Comparison of ENCODE assay signal across 1 cellular context in the genomic region with DNA sequence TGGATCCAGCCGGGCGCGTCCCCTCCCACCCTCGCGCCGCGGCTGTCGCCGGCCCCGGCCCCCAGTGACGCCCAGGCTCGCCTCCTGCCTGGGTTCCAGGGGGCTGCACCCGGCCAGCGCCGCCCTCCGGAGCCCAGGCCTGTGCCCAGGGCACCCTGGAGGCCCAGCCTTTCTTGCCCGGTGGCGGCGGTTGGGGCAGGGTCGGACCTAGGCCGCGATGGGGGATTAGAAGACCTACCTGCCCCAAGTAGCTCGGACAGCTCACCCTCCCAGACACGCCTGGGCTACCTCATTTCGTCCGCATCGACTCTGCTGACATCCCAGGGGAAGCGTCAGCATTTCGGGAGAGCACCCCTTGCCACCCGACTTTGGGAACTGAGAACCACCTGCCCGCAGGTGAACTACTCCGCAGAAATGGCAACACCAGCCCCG.
TF ChIP-seq lines count a peak whose summit lies in the region.

No MANE protein-coding gene starts in this region.

TF ChIP-seq in IMR-90, 13 proteins besides CTCF, POLR2A, EP300 and RAD21 (continued from another document):
- TF ChIP-seq NFE2L2 (IDR thresholded peaks at IDR 0.05; ENCODE audit: low read depth, low read length) = no peak
- TF ChIP-seq FOS (IDR thresholded peaks at IDR 0.05; ENCODE audit: low read depth, low read length) = no peak
- no peak for TF ChIP-seq CEBPB (IDR thresholded peaks at IDR 0.05; ENCODE audit: low read depth, low read length)
- TF ChIP-seq, protein P1, sequence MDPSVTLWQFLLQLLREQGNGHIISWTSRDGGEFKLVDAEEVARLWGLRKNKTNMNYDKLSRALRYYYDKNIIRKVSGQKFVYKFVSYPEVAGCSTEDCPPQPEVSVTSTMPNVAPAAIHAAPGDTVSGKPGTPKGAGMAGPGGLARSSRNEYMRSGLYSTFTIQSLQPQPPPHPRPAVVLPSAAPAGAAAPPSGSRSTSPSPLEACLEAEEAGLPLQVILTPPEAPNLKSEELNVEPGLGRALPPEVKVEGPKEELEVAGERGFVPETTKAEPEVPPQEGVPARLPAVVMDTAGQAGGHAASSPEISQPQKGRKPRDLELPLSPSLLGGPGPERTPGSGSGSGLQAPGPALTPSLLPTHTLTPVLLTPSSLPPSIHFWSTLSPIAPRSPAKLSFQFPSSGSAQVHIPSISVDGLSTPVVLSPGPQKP (IDR thresholded peaks at IDR 0.05; ENCODE audit: borderline replicate concordance, low read depth, low read length) = no peak
- no peak for TF ChIP-seq USF2 (IDR thresholded peaks at IDR 0.05; ENCODE audit: low read depth, low read length)
- no peak for TF ChIP-seq MAZ (IDR thresholded peaks at IDR 0.05; ENCODE audit: borderline replicate concordance, low read depth, low read length)
- no peak for TF ChIP-seq CHD1 (IDR thresholded peaks at IDR 0.05; ENCODE audit: low read depth, low read length)
